ENCODE assay signal across 11 cellular contexts in genomic region chr22:40509401-40510134, GRCh38.
DNase-seq lines count a peak whose midpoint lies in the region; TF ChIP-seq lines count a peak whose summit lies in the region.
"Had no signal": no experiment of that assay in that cellular context is flagged by ENCODE, and none has a peak within 500 bp of the region (broad histone marks: within the 10 kb centered on the region; RNA-seq: fewer than 3 reads in every experiment).

No MANE protein-coding gene starts in this region.

- no peaks in the 10 kb centered on the region for H3K36me3 Mint-ChIP-seq in activated CD4-positive, alpha-beta memory T cell treated with anti-CD3 and anti-CD28 coated beads, Interleukin-2, amount 10 ng/mL, durations not matched to agents 7 days and 5 days (ENCODE audit: low read depth)

- no peak overlapping the region for H3K27ac Mint-ChIP-seq in activated CD4-positive, alpha-beta memory T cell treated with anti-CD3 and anti-CD28 coated beads, Interleukin-2, amount 10 ng/mL, durations not matched to agents 7 days and 5 days

- no peak for TF ChIP-seq CTCF in AG04449 (IDR thresholded peaks at IDR 0.05; ENCODE audit: insufficient read depth, low read length, missing control alignments)

- H3K9me3 Mint-ChIP-seq in activated CD4-positive, alpha-beta memory T cell treated with anti-CD3 and anti-CD28 coated beads, Interleukin-2, amount 10 ng/mL, durations not matched to agents 7 days and 5 days, result no peaks in the 10 kb centered on the region

- H3K4me3 Mint-ChIP-seq in activated CD4-positive, alpha-beta memory T cell treated with anti-CD3 and anti-CD28 coated beads, Interleukin-2, amount 10 ng/mL, durations not matched to agents 7 days and 5 days, result no peak overlapping the region

- H3K27ac ChIP-seq in epithelial cell of prostate, result peak overlapping the region; percentile 73
- H3K27ac ChIP-seq: cardiac muscle cell had no signal

- CTCF ChIA-PET in AG04449 (lab: Yijun Ruan, JAX), result interaction anchor here (1.6 to 3.8 kb wide), 4 partner anchors 15 to 137 kb away, joined by 7 to 20 read pairs (median 10); no protein-coding TSS in a partner anchor
- CTCF ChIA-PET in activated CD4-positive, alpha-beta memory T cell treated with anti-CD3 and anti-CD28 coated beads, Interleukin-2, amount 10 ng/mL, durations not matched to agents 7 days and 5 days (lab: Charles Lee), result interaction anchor here (0.8 kb wide), 1 partner anchor 15 kb away, joined by 3 read pairs; no protein-coding TSS in a partner anchor

- no peaks in the 10 kb centered on the region for H3K27me3 Mint-ChIP-seq in activated CD4-positive, alpha-beta memory T cell treated with anti-CD3 and anti-CD28 coated beads, Interleukin-2, amount 10 ng/mL, durations not matched to agents 7 days and 5 days

- no peak overlapping the region for H3K4me3 ChIP-seq in AG04449 (ENCODE audit: low read depth, low read length)
- H3K4me3 ChIP-seq: cardiac muscle cell, K562 had no signal

- DNase-seq in AG04449 (ENCODE audit: low read depth, low spot score) (peak; percentile 89), NOMO-1 treated with DMSO at 0.1 percent for 48 hours (lab: John Stamatoyannopoulos, UW; ENCODE audit: unreplicated experiment) (peak; percentile 55), epithelial cell of prostate (ENCODE audit: low read depth, low spot score) (no peak), myocyte (ENCODE audit: low read depth) (peak; percentile 63), NCI-H2081 (lab: John Stamatoyannopoulos, UW) (no peak), activated gamma-delta T cell treated with Interleukin-2 at 50 U/mL for 16 hours (no peak)
- DNase-seq in activated CD4-positive, alpha-beta T cell treated with anti-CD3 and anti-CD28 coated beads, Interleukin-2, amount 50 U/mL, for 1 hour, result no peak
- no peak for DNase-seq in activated CD4-positive, alpha-beta memory T cell treated with anti-CD3 and anti-CD28 coated beads, Interleukin-2, amount 10 ng/mL, durations not matched to agents 7 days and 5 days
- DNase-seq: DND-41 had no signal

- no peaks in the 10 kb centered on the region for H3K4me1 Mint-ChIP-seq in activated CD4-positive, alpha-beta memory T cell treated with anti-CD3 and anti-CD28 coated beads, Interleukin-2, amount 10 ng/mL, durations not matched to agents 7 days and 5 days

- POLR2A ChIA-PET in AG04449 (lab: Yijun Ruan, JAX), result interaction anchor here (0.7 to 1.0 kb wide), 3 partner anchors 24 to 185 kb away, joined by 3 to 4 read pairs (median 3); no protein-coding TSS in a partner anchor
- POLR2A ChIA-PET in activated CD4-positive, alpha-beta memory T cell treated with anti-CD3 and anti-CD28 coated beads, Interleukin-2, amount 10 ng/mL, durations not matched to agents 7 days and 5 days (lab: Charles Lee), result no interaction called here

Comparison
In these comparisons a context has a peak if more than half of its experiments do, and no peak if none do; other contexts are left out.
1. DNase-seq: peak in AG04449 (single experiment), NOMO-1 treated with DMSO at 0.1 percent for 48 hours (single experiment) and myocyte (single experiment); none in epithelial cell of prostate (single experiment), NCI-H2081 (0 of 2), activated gamma-delta T cell treated with Interleukin-2 at 50 U/mL for 16 hours (single experiment), activated CD4-positive, alpha-beta T cell treated with anti-CD3 and anti-CD28 coated beads, Interleukin-2, amount 50 U/mL, for 1 hour (single experiment) and activated CD4-positive, alpha-beta memory T cell treated with anti-CD3 and anti-CD28 coated beads, Interleukin-2, amount 10 ng/mL, durations not matched to agents 7 days and 5 days (single experiment).